In genomic region chr6:12291083-12291784, GRCh38 we compare ENCODE assay signal across 11 cellular contexts. TPM values are rescaled to one million over a fixed set of nuclear protein-coding genes. Genes with fewer than 3 reads are reported as not detected.
DNase-seq lines count a peak whose midpoint lies in the region; ATAC-seq and TF ChIP-seq lines count a peak whose summit lies in the region.
"Had no signal": no experiment of that assay in that cellular context is flagged by ENCODE, and none has a peak within 500 bp of the region (broad histone marks: within the 10 kb centered on the region; RNA-seq: fewer than 3 reads in every experiment).

No MANE protein-coding gene starts in this region.

- 7 to 38% methylated on average over 12 of the region's 12 CpGs for WGBS in sigmoid colon, 2 donors

- H3K4me1 Mint-ChIP-seq in activated T-cell treated with anti-CD3 and anti-CD28 coated beads, Interleukin-2, amount 50 U/mL, for 24 hours (ENCODE audit: low read depth): peaks cover 20% of the 10 kb centered on the region

- TF ChIP-seq CTCF in GM12865 (IDR thresholded peaks at IDR 0.05; ENCODE audit: insufficient read depth, low read depth, low read length, missing control alignments): no peak
- TF ChIP-seq CTCF in RWPE1 (conservative IDR thresholded peaks at IDR 0.05; ENCODE audit: low read depth): no peak
- TF ChIP-seq CTCF in foreskin fibroblast (IDR thresholded peaks at IDR 0.05; ENCODE audit: low read depth, low read length): no peak
- no peak for TF ChIP-seq CTCF in sigmoid colon (IDR thresholded peaks at IDR 0.05)

- H3K36me3 Mint-ChIP-seq in activated T-cell treated with anti-CD3 and anti-CD28 coated beads, Interleukin-2, amount 50 U/mL, for 24 hours (ENCODE audit: low read depth): no peaks in the 10 kb centered on the region

- H3K36me3 ChIP-seq in sigmoid colon: no peaks in the 10 kb centered on the region

- H3K4me3 Mint-ChIP-seq in activated T-cell treated with anti-CD3 and anti-CD28 coated beads, Interleukin-2, amount 50 U/mL, for 24 hours: no peak overlapping the region

- no peak overlapping the region for H3K27ac Mint-ChIP-seq in activated T-cell treated with anti-CD3 and anti-CD28 coated beads, Interleukin-2, amount 50 U/mL, for 24 hours

- POLR2A ChIA-PET in RWPE1 (lab: Yijun Ruan, JAX; ENCODE audit: low non-redundant PET): no interaction called here

- H3K4me3 ChIP-seq in GM12865 (ENCODE audit: low read depth, low read length) (peak overlapping the region; percentile 81), foreskin fibroblast (ENCODE audit: low read depth in 1 of 2, low read length in 2 of 2) (peak overlapping the region; percentile 55 to 80), sigmoid colon (peak overlapping the region in 3 of 4 donors; percentile 49 to 53 (median 52))

- DNase-seq in GM12865 (ENCODE audit: low read depth) (no peak), RWPE1 (ENCODE audit: low spot score) (no peak), foreskin fibroblast (no peak), sigmoid colon (no peak), NCI-H146 treated with DMSO at 0.1 percent for 48 hours (lab: John Stamatoyannopoulos, UW; ENCODE audit: unreplicated experiment) (no peak)
- no peak for DNase-seq in activated T-cell treated with anti-CD3 and anti-CD28 coated beads, Interleukin-2, amount 50 U/mL, for 24 hours
- DNase-seq: activated CD8-positive, alpha-beta memory T cell treated with anti-CD3 and anti-CD28 coated beads, Interleukin-2, amount 50 U/mL, for 4 hours; SIG-M5 had no signal

- H3K27ac ChIP-seq in RWPE1 (peak overlapping the region; percentile 60), sigmoid colon (peak overlapping the region in 1 of 4 donors; percentile 80)
- H3K27ac ChIP-seq: parathyroid adenoma had no signal

- H3K27me3 Mint-ChIP-seq in activated T-cell treated with anti-CD3 and anti-CD28 coated beads, Interleukin-2, amount 50 U/mL, for 24 hours: peaks cover 52% of the 10 kb centered on the region

- H3K9me3 Mint-ChIP-seq in activated T-cell treated with anti-CD3 and anti-CD28 coated beads, Interleukin-2, amount 50 U/mL, for 24 hours: no peaks in the 10 kb centered on the region

- H3K9me3 ChIP-seq in sigmoid colon: no peaks in the 10 kb centered on the region

- H3K4me1 ChIP-seq in sigmoid colon: peaks cover 0 to 35% (median 12%) of the 10 kb centered on the region in 4 donors
- H3K4me1 ChIP-seq: parathyroid adenoma had no signal

- no peak for TF ChIP-seq EP300 in sigmoid colon (IDR thresholded peaks at IDR 0.05)

- no peak for ATAC-seq in GM21576 (IDR thresholded peaks at IDR 0.05; ENCODE audit: unreplicated experiment)
- ATAC-seq in GM21360 (IDR thresholded peaks at IDR 0.05; ENCODE audit: unreplicated experiment): no peak

- intact Hi-C loops in sigmoid colon (cut with DNase I): loop anchor here (2.0 kb wide), 1 partner anchor 636 kb away; no protein-coding TSS in a partner anchor

- TF ChIP-seq POLR2A in sigmoid colon (IDR thresholded peaks at IDR 0.05): no peak

- CTCF ChIA-PET in RWPE1 (lab: Yijun Ruan, JAX): interaction anchor here (0.5 to 2.2 kb wide), 7 partner anchors 7 to 372 kb away, joined by 3 to 14 read pairs (median 4); no protein-coding TSS in a partner anchor

- H3K27me3 ChIP-seq in sigmoid colon: no peaks in the 10 kb centered on the region

RNA-seq across cellular contexts. Expression of gene EDN1, which starts 1.1 kb away (rescaled TPM):
- 1 to 10 TPM; 4.9 to 9.5 (median 7.2) TPM for total RNA-seq in sigmoid colon
- polyA plus RNA-seq in sigmoid colon: 1 to 10 TPM; 3.9 to 9.8 (median 5.4) TPM
